ENCODE assay signal across 23 cellular contexts in genomic region chr6:134256862-134257261, GRCh38.
"Had no signal": no experiment of that assay in that cellular context is flagged by ENCODE, and none has a peak within 500 bp of the region (broad histone marks: within the 10 kb centered on the region; RNA-seq: fewer than 3 reads in every experiment).

No MANE protein-coding gene starts in this region.

- H3K9ac ChIP-seq: KMS-11 had no signal

- ATAC-seq: Right ventricle myocardium inferior, SK-N-SH treated with all-trans-retinoic acid at 6 μM for 48 hours had no signal

- H3K4me1 ChIP-seq: Peyer's patch, SJCRH30 had no signal

- H3K9me3 ChIP-seq: Peyer's patch, SJCRH30 had no signal

- H3K4me2 ChIP-seq: KMS-11, PC-9 had no signal

- H3K27ac ChIP-seq: KMS-11, PC-9, Peyer's patch, SJCRH30 had no signal

- H3K36me3 ChIP-seq: Peyer's patch, SJCRH30 had no signal

- H3K27me3 ChIP-seq: Peyer's patch, SJCRH30 had no signal

- H2AFZ ChIP-seq: PC-9 had no signal

- DNase-seq: IMR-90; Kasumi-1; MM.1S; NCI-H1092 treated with DMSO at 0.1 percent for 48 hours; NCI-H1436; NCI-H187; NCI-H2029; NCI-H2081 treated with DMSO at 0.1 percent for 48 hours; NCI-H2171; NCI-H226; NCI-H446; NCI-H510A; NCI-H524 treated with DMSO at 0.1 percent for 48 hours; NCI-H69; NCI-H774; NK-92 treated with Interleukin-12 subunit alpha and Interleukin-12 subunit beta, amount 100 ng/mL, for 24 hours; PC-9; Peyer's patch; SHP77 treated with DMSO at 0.1 percent for 48 hours; SJCRH30 had no signal

- H3K4me3 ChIP-seq: PC-9, Peyer's patch, SJCRH30 had no signal
